Comparison of ENCODE assay signal across 8 cellular contexts in the genomic region with DNA sequence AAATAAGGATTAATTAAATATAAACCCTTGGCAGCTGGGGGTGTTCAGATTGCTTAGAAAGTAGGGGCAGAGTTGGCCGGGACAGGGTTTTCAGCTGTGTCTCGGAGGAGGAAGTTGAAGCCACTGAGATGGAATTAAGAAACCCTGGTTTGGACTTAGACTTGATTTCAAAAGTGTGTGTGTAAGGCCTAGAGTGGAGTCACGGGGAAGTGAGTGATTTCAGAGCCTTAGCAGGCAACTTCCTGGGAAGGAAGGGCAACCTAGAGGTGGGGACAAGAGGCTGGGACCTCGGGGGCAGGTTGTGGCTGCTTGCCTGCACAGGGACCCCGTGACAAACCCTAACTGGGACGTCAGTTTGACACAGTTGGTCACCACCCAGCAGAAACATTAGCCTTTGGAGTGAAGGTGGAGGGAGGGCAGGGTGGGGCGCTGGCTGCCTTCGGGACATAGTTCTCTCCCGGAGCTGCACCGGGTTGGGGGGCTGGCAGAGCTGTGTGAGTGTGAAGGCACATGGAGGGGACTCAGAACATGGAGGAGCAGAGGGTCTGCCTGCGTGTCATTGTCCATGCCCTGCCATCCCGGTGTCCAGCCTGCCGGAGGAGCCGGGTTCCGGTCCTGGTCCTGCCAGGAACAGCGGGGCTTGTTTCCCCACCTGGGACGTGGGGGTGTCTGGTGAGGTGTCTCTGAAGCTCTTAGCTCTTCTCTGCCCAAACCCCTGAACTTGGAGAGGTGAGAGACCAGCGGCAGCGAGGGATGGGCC. TPM values are rescaled to one million over a fixed set of nuclear protein-coding genes. Genes with fewer than 3 reads are reported as not detected.
DNase-seq lines count a peak whose midpoint lies in the region; ATAC-seq and TF ChIP-seq lines count a peak whose summit lies in the region.

No MANE protein-coding gene starts in this region.

- peaks cover 14% of the 10 kb centered on the region for H3K36me3 Mint-ChIP-seq in T-helper 1 cell treated with Interleukin-12 subunit alpha and Interleukin-12 subunit beta and Interleukin-4 antibody, amounts not matched to agents 30 μg/mL and 1 μg/mL, for 36 hours (ENCODE audit: low read depth)
- peaks cover 8% of the 10 kb centered on the region for H3K36me3 Mint-ChIP-seq in activated CD8-positive, alpha-beta T cell treated with anti-CD3 and anti-CD28 coated beads for 36 hours (ENCODE audit: low read depth)

- intact Hi-C loops in activated CD8-positive, alpha-beta T cell treated with anti-CD3 and anti-CD28 coated beads for 36 hours (cut with micrococcal nuclease), result no loop called here
- intact Hi-C loops in heart right ventricle (cut with DNase I), result loop anchor here in 4 of 10 donors (2.0 to 5.0 kb wide), 3 partner anchors 35 to 119 kb away; a partner anchor contains a TSS
- intact Hi-C loops in sciatic nerve (cut with DNase I), result no loop called here

- no peak for ATAC-seq in activated CD8-positive, alpha-beta T cell treated with anti-CD3 and anti-CD28 coated beads for 36 hours
- ATAC-seq in heart right ventricle (peak in 5 of 8 donors; percentile 1 to 42 (median 12)), sciatic nerve (peak; percentile 48), GM18520 (IDR thresholded peaks at IDR 0.05; ENCODE audit: unreplicated experiment) (no peak)

- peak overlapping the region; percentile 49 for H3K27ac Mint-ChIP-seq in T-helper 1 cell treated with Interleukin-12 subunit alpha and Interleukin-12 subunit beta and Interleukin-4 antibody, amounts not matched to agents 30 μg/mL and 1 μg/mL, for 36 hours
- H3K27ac Mint-ChIP-seq in activated CD8-positive, alpha-beta T cell treated with anti-CD3 and anti-CD28 coated beads for 36 hours, result no peak overlapping the region

- CTCF ChIA-PET in activated CD8-positive, alpha-beta T cell treated with anti-CD3 and anti-CD28 coated beads for 36 hours (lab: Charles Lee), result no interaction called here

- H3K36me3 ChIP-seq in heart right ventricle, result peaks cover 0 to 46% (median 0%) of the 10 kb centered on the region in 9 donors
- H3K36me3 ChIP-seq in SJCRH30, result peaks cover 10% of the 10 kb centered on the region

- H3K4me1 Mint-ChIP-seq in T-helper 1 cell treated with Interleukin-12 subunit alpha and Interleukin-12 subunit beta and Interleukin-4 antibody, amounts not matched to agents 30 μg/mL and 1 μg/mL, for 36 hours (ENCODE audit: low read depth), result peaks cover 25% of the 10 kb centered on the region
- peaks cover 31% of the 10 kb centered on the region for H3K4me1 Mint-ChIP-seq in activated CD8-positive, alpha-beta T cell treated with anti-CD3 and anti-CD28 coated beads for 36 hours (ENCODE audit: low read depth)

- H3K9me3 Mint-ChIP-seq in T-helper 1 cell treated with Interleukin-12 subunit alpha and Interleukin-12 subunit beta and Interleukin-4 antibody, amounts not matched to agents 30 μg/mL and 1 μg/mL, for 36 hours, result no peaks in the 10 kb centered on the region
- H3K9me3 Mint-ChIP-seq in activated CD8-positive, alpha-beta T cell treated with anti-CD3 and anti-CD28 coated beads for 36 hours, result no peaks in the 10 kb centered on the region

- 36 to 40% methylated on average over 19 of the region's 19 CpGs for WGBS in heart right ventricle, 2 donors

- H3K27me3 ChIP-seq in heart right ventricle (no peaks in the 10 kb centered on the region), SJCRH30 (no peaks in the 10 kb centered on the region)

- TF ChIP-seq CTCF in activated CD8-positive, alpha-beta T cell treated with anti-CD3 and anti-CD28 coated beads for 36 hours (IDR thresholded peaks at IDR 0.05), result no peak
- no peak for TF ChIP-seq CTCF in heart right ventricle (IDR thresholded peaks at IDR 0.05)

- no peaks in the 10 kb centered on the region for H3K27me3 Mint-ChIP-seq in T-helper 1 cell treated with Interleukin-12 subunit alpha and Interleukin-12 subunit beta and Interleukin-4 antibody, amounts not matched to agents 30 μg/mL and 1 μg/mL, for 36 hours (ENCODE audit: low read depth)
- H3K27me3 Mint-ChIP-seq in activated CD8-positive, alpha-beta T cell treated with anti-CD3 and anti-CD28 coated beads for 36 hours, result no peaks in the 10 kb centered on the region

- H3K9me3 ChIP-seq in heart right ventricle (no peaks in the 10 kb centered on the region), SJCRH30 (replicated peaks) (no peaks in the 10 kb centered on the region)

- H3K4me1 ChIP-seq in heart right ventricle (peaks cover 48 to 70% (median 68%) of the 10 kb centered on the region in 9 donors), SJCRH30 (peaks cover 7% of the 10 kb centered on the region; the same call in 1 of the 2 replicates)

- H3K4me3 Mint-ChIP-seq in T-helper 1 cell treated with Interleukin-12 subunit alpha and Interleukin-12 subunit beta and Interleukin-4 antibody, amounts not matched to agents 30 μg/mL and 1 μg/mL, for 36 hours, result peak overlapping the region; percentile 84
- peak overlapping the region; percentile 79 for H3K4me3 Mint-ChIP-seq in activated CD8-positive, alpha-beta T cell treated with anti-CD3 and anti-CD28 coated beads for 36 hours

- DNase-seq in T-helper 1 cell, result no peak
- DNase-seq in activated CD8-positive, alpha-beta T cell treated with anti-CD3 and anti-CD28 coated beads for 36 hours, result no peak
- peak in 1 of 2 donors; percentile 39 for DNase-seq in heart right ventricle
- DNase-seq in sciatic nerve (ENCODE audit: low spot score), result peak; percentile 68
- DNase-seq in SJCRH30, result no peak
- no peak for DNase-seq in KG1 (lab: John Stamatoyannopoulos, UW)

- H3K4me3 ChIP-seq in heart right ventricle (peak overlapping the region; percentile 38 to 99 (median 93)), SJCRH30 (no peak overlapping the region)

- H3K27ac ChIP-seq in heart right ventricle (peak overlapping the region; percentile 41 to 99 (median 97)), SJCRH30 (no peak overlapping the region)

- POLR2A ChIA-PET in activated CD8-positive, alpha-beta T cell treated with anti-CD3 and anti-CD28 coated beads for 36 hours (lab: Charles Lee), result no interaction called here

RNA-seq across cellular contexts. Expression of a gene that starts 1.8 kb away (rescaled TPM):
- total RNA-seq in activated CD8-positive, alpha-beta T cell treated with anti-CD3 and anti-CD28 coated beads for 36 hours, result 10 to 100 TPM; 44.9 to 47.6 TPM
- total RNA-seq in heart right ventricle (100 to 1,000 TPM; 174 to 267 (median 218) TPM), sciatic nerve (132 TPM)
- polyA plus RNA-seq in heart right ventricle, result 100 to 1,000 TPM; 135 to 206 TPM
- total RNA-seq in SJCRH30 (2014; rRNA removed; shearing (Covaris generic)), result 43.7 and 51.9 TPM in 2 replicates

RNA-seq across cellular contexts. Expression of a gene that starts 31.3 kb away (rescaled TPM):
- total RNA-seq in activated CD8-positive, alpha-beta T cell treated with anti-CD3 and anti-CD28 coated beads for 36 hours, result 10 to 100 TPM; 25.6 to 25.7 TPM
- total RNA-seq in heart right ventricle, result 10 to 100 TPM; 12.8 to 23.8 (median 15.4) TPM
- polyA plus RNA-seq in heart right ventricle, result 10 to 100 TPM; 13.6 to 15.9 TPM
- total RNA-seq in sciatic nerve, result 34.9 TPM
- 12.9 and 14.5 TPM in 2 replicates for total RNA-seq in SJCRH30 (2014; rRNA removed; shearing (Covaris generic))

Comparison
In these comparisons a context has a peak if more than half of its experiments do, and no peak if none do; other contexts are left out.
1. ATAC-seq: peak in heart right ventricle (5 of 8) and sciatic nerve (single experiment); none in activated CD8-positive, alpha-beta T cell treated with anti-CD3 and anti-CD28 coated beads for 36 hours (single experiment) and GM18520 (single experiment).